Comparison of ENCODE assay signal across 1 cellular context in genomic region chr1:109825774-109826173, GRCh38.
A peak's percentile ranks its signal among the peaks of the same experiment; 100 is the strongest.
TF ChIP-seq lines count a peak whose summit lies in the region.

No MANE protein-coding gene starts in this region.

TF ChIP-seq in K562, 482 proteins besides CTCF, POLR2A, EP300 and RAD21:
- TF ChIP-seq TEAD2 (tag; IDR thresholded peaks at IDR 0.05) (0 out of 2 replicates have a peak, but pooled peaks have one; percentile 14), DNMT1 (IDR thresholded peaks at IDR 0.05) (no peak)
